ENCODE assay signal across 28 cellular contexts in the genomic region with DNA sequence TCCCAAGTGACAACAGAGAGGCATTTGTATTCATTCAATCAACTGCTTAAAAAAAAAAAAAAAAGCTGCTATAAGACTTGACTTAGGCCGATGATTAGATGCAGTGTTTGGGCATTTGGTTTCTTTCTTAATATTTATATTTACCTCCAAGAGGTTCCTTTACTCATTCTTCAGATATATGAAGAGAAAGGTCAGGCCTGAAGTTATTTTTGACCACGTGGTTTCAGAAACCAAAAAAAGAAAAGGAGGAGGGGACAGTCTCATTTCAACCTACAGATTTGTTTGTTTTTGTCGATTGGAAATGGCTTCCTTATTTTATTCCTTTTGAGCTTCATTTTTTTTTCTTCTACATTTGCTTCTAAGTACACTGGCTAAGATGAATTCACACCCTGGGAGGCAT.
"Had no signal": no experiment of that assay in that cellular context is flagged by ENCODE, and none has a peak within 500 bp of the region (broad histone marks: within the 10 kb centered on the region; RNA-seq: fewer than 3 reads in every experiment).

No MANE protein-coding gene starts in this region.

- H3K27ac ChIP-seq: PC-9, RWPE1, SJCRH30, SK-N-MC had no signal

- H3K27me3 ChIP-seq: SJCRH30 had no signal

- H2AFZ ChIP-seq: PC-9 had no signal

- H3K4me2 ChIP-seq: PC-9 had no signal

- H3K36me3 ChIP-seq: SJCRH30 had no signal

- H3K27ac Mint-ChIP-seq: T-cell had no signal

- FAIRE-seq: RCC 7860 had no signal

- H3K9me3 ChIP-seq: SJCRH30 had no signal

- H3K36me3 Mint-ChIP-seq: T-cell had no signal

- DNase-seq: NCI-H1048, NCI-H1092 treated with DMSO at 0.1 percent for 48 hours, NCI-H146, NCI-H1694, NCI-H187, NCI-H1930, NCI-H2029 treated with DMSO at 0.1 percent for 48 hours, NCI-H2081 treated with DMSO at 0.1 percent for 48 hours, NCI-H2107, NCI-H2171, NCI-H226, NCI-H446 treated with DMSO at 0.1 percent for 48 hours, NCI-H524, NCI-H526, NCI-H69, NCI-H748 treated with DMSO at 0.1 percent for 48 hours, NCI-H82, PC-9, SHP77, SIG-M5, SJCRH30, T-cell had no signal

- H3K4me3 ChIP-seq: PC-9, SJCRH30, SK-N-MC had no signal

- H3K4me1 ChIP-seq: SJCRH30 had no signal

- ATAC-seq: Panc1, Right ventricle myocardium inferior, SK-N-SH treated with all-trans-retinoic acid at 6 μM for 48 hours, T-cell had no signal

- H3K9me3 Mint-ChIP-seq: T-cell had no signal

- H3K4me3 Mint-ChIP-seq: T-cell had no signal
